ENCODE assay signal across 8 cellular contexts in the genomic region with DNA sequence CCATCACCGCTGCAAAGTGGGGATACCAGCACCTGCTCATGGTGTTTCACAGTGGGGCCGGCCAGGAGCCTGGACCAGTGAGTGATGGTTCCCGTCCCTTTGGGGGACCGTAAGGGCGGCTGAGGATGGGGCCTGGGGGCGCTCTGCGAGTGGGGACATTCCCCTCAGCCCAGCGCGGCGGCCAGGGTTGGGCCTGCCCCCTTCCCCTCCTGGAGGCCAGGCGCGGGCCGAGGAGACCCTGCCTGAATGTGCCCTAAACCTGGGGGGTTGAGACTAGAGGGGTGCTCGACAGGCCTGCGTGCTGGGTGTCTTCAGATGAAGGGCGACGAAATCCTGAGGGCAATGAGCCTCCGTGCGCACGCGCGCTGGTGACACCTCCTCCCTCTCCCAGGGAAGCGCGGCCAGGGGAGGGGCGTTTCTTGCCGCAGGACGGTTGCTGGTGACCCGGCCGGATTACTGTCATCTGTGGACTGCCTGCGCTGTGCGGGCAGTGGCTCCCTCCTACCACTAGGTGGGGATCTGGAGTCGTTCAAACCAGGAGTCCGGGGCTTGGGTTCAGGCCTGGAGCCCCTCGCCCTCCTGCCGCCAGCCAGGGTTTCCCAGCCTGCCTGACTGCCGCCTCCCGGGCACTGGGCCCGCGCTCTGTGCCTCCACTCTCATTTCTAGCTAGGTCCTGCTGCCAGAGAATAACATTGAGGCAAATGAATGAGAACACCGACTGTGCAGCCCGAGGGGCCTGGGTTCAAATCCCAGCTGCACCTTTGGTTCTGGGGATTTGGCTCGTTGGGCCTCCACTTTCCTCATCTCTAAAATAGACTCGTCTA. TPM values are rescaled to one million over a fixed set of nuclear protein-coding genes. Genes with fewer than 3 reads are reported as not detected.
DNase-seq lines count a peak whose midpoint lies in the region; ATAC-seq, FAIRE-seq and TF ChIP-seq lines count a peak whose summit lies in the region.

No MANE protein-coding gene starts in this region.

- H3K4me3 ChIP-seq in endothelial cell of umbilical vein (replicated peaks in 1 of 3; ENCODE audit: insufficient read depth in 1 of 3, low read depth in 1 of 3, low read length in 3 of 3), result no peak overlapping the region

- H3K36me3 ChIP-seq in endothelial cell of umbilical vein (ENCODE audit: control insufficient read depth in 2 of 2, extremely low read depth in 1 of 2, insufficient read depth in 2 of 2, low read length in 2 of 2), result no peaks in the 10 kb centered on the region

- no peak for TF ChIP-seq POLR2A in endothelial cell of umbilical vein (IDR thresholded peaks at IDR 0.05; ENCODE audit: low read depth, low read length)

- no peaks in the 10 kb centered on the region for H3K9me1 ChIP-seq in endothelial cell of umbilical vein (replicated peaks; ENCODE audit: control insufficient read depth, extremely low read depth, insufficient read depth, low read length)

- DNase-seq in DMS153 treated with DMSO at 0.1 percent for 48 hours (lab: John Stamatoyannopoulos, UW; ENCODE audit: unreplicated experiment) (peak; percentile 72), NCI-H526 treated with DMSO at 0.1 percent for 48 hours (lab: John Stamatoyannopoulos, UW) (peak; percentile 86), endothelial cell of umbilical vein (ENCODE audit: low read depth, low spot score) (peak; percentile 80), memory B cell (ENCODE audit: low spot score in 2 of 2) (peak; percentile 46 to 65)
- peak; percentile 72 to 80 for DNase-seq in activated CD4-positive, alpha-beta T cell treated with anti-CD3 and anti-CD28 coated beads, Interleukin-2, amount 50 U/mL, for 48 hours

- peak; percentile 86 for FAIRE-seq in endothelial cell of umbilical vein (lab: Jason Lieb, UNC)

- no peaks in the 10 kb centered on the region for H3K79me2 ChIP-seq in endothelial cell of umbilical vein (ENCODE audit: control insufficient read depth, insufficient read depth, low read length)

- no peak overlapping the region for H3K4me2 ChIP-seq in endothelial cell of umbilical vein (ENCODE audit: insufficient read depth, low read length)

- peaks cover 3% of the 10 kb centered on the region for H3K4me1 ChIP-seq in endothelial cell of umbilical vein (ENCODE audit: control insufficient read depth, extremely low read depth, insufficient read depth, low read length)

- POLR2A ChIA-PET in endothelial cell of umbilical vein (lab: Charles Lee), result no interaction called here

- H3K27ac Mint-ChIP-seq in memory B cell, result no peak overlapping the region
- H3K27ac Mint-ChIP-seq in stimulated activated memory B cell treated with anti-CD40 and anti-IgM and Interleukin-4, amounts not matched to agents 10 μg/mL and 1 μg/mL and 100 μg/mL, for 72 hours, result no peak overlapping the region

- no peaks in the 10 kb centered on the region for H4K20me1 ChIP-seq in endothelial cell of umbilical vein (replicated peaks; ENCODE audit: control insufficient read depth, extremely low read depth, insufficient read depth, low read length)

- dilution Hi-C loops in endothelial cell of umbilical vein (cut with MboI; ENCODE audit: extremely low pct_ligation_motif_present, low sequenced_read_pairs), result no loop called here

- no peaks in the 10 kb centered on the region for H3K36me3 Mint-ChIP-seq in memory B cell
- no peaks in the 10 kb centered on the region for H3K36me3 Mint-ChIP-seq in stimulated activated memory B cell treated with anti-CD40 and anti-IgM and Interleukin-4, amounts not matched to agents 10 μg/mL and 1 μg/mL and 100 μg/mL, for 72 hours

- no peak overlapping the region for H3K27ac ChIP-seq in endothelial cell of umbilical vein (ENCODE audit: insufficient read depth, low read depth, low read length)

- H3K9me3 Mint-ChIP-seq in memory B cell, result no peaks in the 10 kb centered on the region
- H3K9me3 Mint-ChIP-seq in stimulated activated memory B cell treated with anti-CD40 and anti-IgM and Interleukin-4, amounts not matched to agents 10 μg/mL and 1 μg/mL and 100 μg/mL, for 72 hours, result no peaks in the 10 kb centered on the region

- peak; percentile 96 for TF ChIP-seq CTCF in endothelial cell of umbilical vein (IDR thresholded peaks at IDR 0.05; ENCODE audit: extremely low read depth in 1 of 2, insufficient read depth in 1 of 2, low read depth in 1 of 2, low read length in 2 of 2)

- H3K9me3 ChIP-seq in endothelial cell of umbilical vein (replicated peaks; ENCODE audit: control insufficient read depth, insufficient read depth, low read length), result no peaks in the 10 kb centered on the region

- intact Hi-C loops in endothelial cell of umbilical vein (cut with micrococcal nuclease), result loop anchor here (1.0 kb wide), 1 partner anchor 135 kb away; no protein-coding TSS in a partner anchor

- CTCF ChIA-PET in endothelial cell of umbilical vein (lab: Charles Lee), result interaction anchor here (0.6 to 5.3 kb wide), 7 partner anchors 8 to 420 kb away, joined by 3 to 66 read pairs (median 4); no protein-coding TSS in a partner anchor

- H3K9ac ChIP-seq in endothelial cell of umbilical vein (replicated peaks; ENCODE audit: extremely low read depth, insufficient read depth, low read length), result no peak overlapping the region

- H2AFZ ChIP-seq in endothelial cell of umbilical vein (ENCODE audit: low read depth, low read length), result peak overlapping the region; percentile 43

- ATAC-seq in HG03103 (IDR thresholded peaks at IDR 0.05; ENCODE audit: low read depth, unreplicated experiment) (peak; percentile 57), memory B cell (ENCODE audit: low read depth) (peak; percentile 44), HG02642 (IDR thresholded peaks at IDR 0.05; ENCODE audit: poor library complexity, unreplicated experiment) (no peak)
- peak; percentile 42 for ATAC-seq in stimulated activated memory B cell treated with anti-CD40 and anti-IgM and Interleukin-4, amounts not matched to agents 10 μg/mL and 1 μg/mL and 100 μg/mL, for 72 hours

- H3K27me3 Mint-ChIP-seq in memory B cell, result peaks cover 15% of the 10 kb centered on the region
- peaks cover 47% of the 10 kb centered on the region for H3K27me3 Mint-ChIP-seq in stimulated activated memory B cell treated with anti-CD40 and anti-IgM and Interleukin-4, amounts not matched to agents 10 μg/mL and 1 μg/mL and 100 μg/mL, for 72 hours

- peaks cover 11 to 16% of the 10 kb centered on the region in 2 experiments for H3K27me3 ChIP-seq in endothelial cell of umbilical vein (ENCODE audit: control insufficient read depth in 2 of 2, insufficient read depth in 2 of 2, low read length in 2 of 2)

- no peak overlapping the region for H3K4me3 Mint-ChIP-seq in memory B cell
- H3K4me3 Mint-ChIP-seq in stimulated activated memory B cell treated with anti-CD40 and anti-IgM and Interleukin-4, amounts not matched to agents 10 μg/mL and 1 μg/mL and 100 μg/mL, for 72 hours, result no peak overlapping the region

- BruUV-seq in endothelial cell of umbilical vein (replicated peaks; lab: Mats Ljungman, UMichigan), result no TSS peak

- H3K4me1 Mint-ChIP-seq in memory B cell, result no peaks in the 10 kb centered on the region
- H3K4me1 Mint-ChIP-seq in stimulated activated memory B cell treated with anti-CD40 and anti-IgM and Interleukin-4, amounts not matched to agents 10 μg/mL and 1 μg/mL and 100 μg/mL, for 72 hours, result peaks cover 13% of the 10 kb centered on the region

TF ChIP-seq in endothelial cell of umbilical vein, 7 proteins besides CTCF, POLR2A, EP300 and RAD21:
- TF ChIP-seq, protein P1, sequence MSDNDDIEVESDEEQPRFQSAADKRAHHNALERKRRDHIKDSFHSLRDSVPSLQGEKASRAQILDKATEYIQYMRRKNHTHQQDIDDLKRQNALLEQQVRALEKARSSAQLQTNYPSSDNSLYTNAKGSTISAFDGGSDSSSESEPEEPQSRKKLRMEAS (IDR thresholded peaks at IDR 0.05; ENCODE audit: insufficient read depth, insufficient read length), result no peak
- TF ChIP-seq POLR2AphosphoS5 (IDR thresholded peaks at IDR 0.05; ENCODE audit: insufficient read depth, low read depth, low read length), result no peak

RNA-seq across cellular contexts. Expression of a gene that starts 17.1 kb away (rescaled TPM):
- not detected in 2 replicates for total RNA-seq in endothelial cell of umbilical vein
- not detected in 2 replicates for polyA plus RNA-seq in endothelial cell of umbilical vein
- polyA plus RNA-seq in endothelial cell of umbilical vein (2011; cell fraction: cytosol; rRNA removed), result 0.01 TPM in 1 of 2 replicates, not detected in the other
- polyA plus RNA-seq in endothelial cell of umbilical vein (2011; cell fraction: nucleus; rRNA removed), result not detected in 2 replicates
- polyA plus RNA-seq in endothelial cell of umbilical vein (2012), result not detected in 2 replicates
- polyA minus RNA-seq in endothelial cell of umbilical vein, result not detected in 2 replicates
- 0.82 TPM for polyA minus RNA-seq in endothelial cell of umbilical vein (2011; cell fraction: cytosol; rRNA and poly(A)+ RNA removed)
- not detected in 2 replicates for polyA minus RNA-seq in endothelial cell of umbilical vein (2011; cell fraction: nucleus; rRNA and poly(A)+ RNA removed)

RNA-seq across cellular contexts. Expression of a gene that starts 35.5 kb away (rescaled TPM):
- not detected in 2 replicates for total RNA-seq in endothelial cell of umbilical vein
- not detected in 2 replicates for polyA plus RNA-seq in endothelial cell of umbilical vein
- not detected in 2 replicates for polyA plus RNA-seq in endothelial cell of umbilical vein (2011; cell fraction: cytosol; rRNA removed)
- not detected in 2 replicates for polyA plus RNA-seq in endothelial cell of umbilical vein (2011; cell fraction: nucleus; rRNA removed)
- not detected in 2 replicates for polyA plus RNA-seq in endothelial cell of umbilical vein (2012)
- not detected in 2 replicates for polyA minus RNA-seq in endothelial cell of umbilical vein
- not detected for polyA minus RNA-seq in endothelial cell of umbilical vein (2011; cell fraction: cytosol; rRNA and poly(A)+ RNA removed)
- polyA minus RNA-seq in endothelial cell of umbilical vein (2011; cell fraction: nucleus; rRNA and poly(A)+ RNA removed), result not detected in 2 replicates
